ENCODE assay signal across 1 cellular context in the genomic region with DNA sequence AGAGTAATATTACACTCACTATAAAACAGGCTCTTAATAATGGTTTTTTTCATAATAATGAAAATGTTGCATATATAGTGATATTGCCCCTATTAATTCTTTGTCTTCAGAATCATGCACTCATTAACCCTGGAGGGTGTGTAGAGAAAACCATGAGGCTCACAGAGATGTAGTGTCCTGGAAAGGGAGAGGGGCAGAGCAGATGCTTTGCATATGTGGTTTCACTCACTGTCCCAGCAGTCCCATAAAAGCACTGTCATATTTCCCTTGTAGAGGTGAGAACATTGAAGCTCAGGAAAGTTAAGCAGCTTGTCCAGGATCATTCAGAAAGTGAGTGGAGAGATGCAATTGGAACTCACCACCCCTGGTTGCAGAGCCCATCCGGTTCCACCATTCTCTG.
TF ChIP-seq lines count a peak whose summit lies in the region.

No MANE protein-coding gene starts in this region.

TF ChIP-seq in SK-N-SH, 30 proteins besides CTCF, POLR2A, EP300 and RAD21 (continued from another document):
- no peak for TF ChIP-seq CHD2 (IDR thresholded peaks at IDR 0.05; ENCODE audit: low read length, partially characterized antibody)
